ENCODE assay signal across 1 cellular context in the genomic region with DNA sequence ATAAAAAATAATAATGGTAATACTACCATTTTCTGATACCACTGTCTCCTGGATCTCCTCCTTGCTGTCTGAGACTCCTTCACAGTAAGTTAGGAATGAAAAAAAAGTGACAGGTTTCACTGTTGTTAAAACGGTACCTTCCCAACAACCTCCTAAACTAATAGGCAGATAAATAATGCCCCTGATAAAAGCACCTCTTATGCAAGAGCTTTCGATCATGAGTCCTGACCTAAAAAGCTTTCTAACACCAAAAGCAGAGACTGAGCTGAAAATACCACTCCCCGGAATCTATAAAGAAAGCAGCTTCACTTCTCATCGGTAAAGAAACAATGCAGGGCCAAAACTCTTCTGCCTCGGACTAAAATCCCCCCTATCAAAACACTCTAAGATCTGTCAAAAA.
TF ChIP-seq lines count a peak whose summit lies in the region.

No MANE protein-coding gene starts in this region.

TF ChIP-seq in endothelial cell of umbilical vein, 7 proteins besides CTCF, POLR2A, EP300 and RAD21:
- TF ChIP-seq GATA2 (IDR thresholded peaks at IDR 0.05; ENCODE audit: insufficient read depth, insufficient read length, low read depth, low read length) (no peak), POLR2AphosphoS5 (IDR thresholded peaks at IDR 0.05; ENCODE audit: insufficient read depth, low read depth, low read length) (no peak), JUN (IDR thresholded peaks at IDR 0.05; ENCODE audit: borderline replicate concordance, insufficient read depth, insufficient read length, low read depth) (no peak), EZH2 (IDR thresholded peaks at IDR 0.05; ENCODE audit: borderline replicate concordance, low read depth, low read length, severe bottlenecking) (no peak), FOS (IDR thresholded peaks at IDR 0.05; ENCODE audit: borderline replicate concordance, insufficient read depth, low read length) (no peak), MYC (IDR thresholded peaks at IDR 0.05; ENCODE audit: low read depth, low read length) (no peak)
- TF ChIP-seq, protein P1, sequence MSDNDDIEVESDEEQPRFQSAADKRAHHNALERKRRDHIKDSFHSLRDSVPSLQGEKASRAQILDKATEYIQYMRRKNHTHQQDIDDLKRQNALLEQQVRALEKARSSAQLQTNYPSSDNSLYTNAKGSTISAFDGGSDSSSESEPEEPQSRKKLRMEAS (IDR thresholded peaks at IDR 0.05; ENCODE audit: insufficient read depth, insufficient read length), result no peak
